Comparison of ENCODE assay signal across 10 cellular contexts in genomic region chr11:128412847-128413791, GRCh38.
DNase-seq lines count a peak whose midpoint lies in the region; ATAC-seq, FAIRE-seq and TF ChIP-seq lines count a peak whose summit lies in the region.
"Had no signal": no experiment of that assay in that cellular context is flagged by ENCODE, and none has a peak within 500 bp of the region (broad histone marks: within the 10 kb centered on the region; RNA-seq: fewer than 3 reads in every experiment).

No MANE protein-coding gene starts in this region.

- no peaks in the 10 kb centered on the region for H3K27me3 ChIP-seq in KMS-11 (ENCODE audit: insufficient read depth, low read depth)
- H3K27me3 ChIP-seq: neutrophil had no signal

- peaks cover 13% of the 10 kb centered on the region for H3K4me1 ChIP-seq in A549
- H3K4me1 ChIP-seq in KMS-11 (ENCODE audit: low read depth, poor library complexity, severe bottlenecking), result peaks cover 91% of the 10 kb centered on the region

- no peak for FAIRE-seq in A549 (lab: Jason Lieb, UNC)

- CTCF ChIA-PET in A549 (lab: Yijun Ruan, JAX), result no interaction called here

- H3K4me3 ChIP-seq in A549 (no peak overlapping the region), KMS-11 (IDR thresholded peaks at IDR 0.05; ENCODE audit: insufficient read depth, low read depth, low read length) (no peak overlapping the region)

- 46% methylated on average over 4 of the region's 4 CpGs for whole genome bisulfite sequencing in A549 (ENCODE audit: missing lambda C conversion rate)

- TF ChIP-seq CTCF in A549 (IDR thresholded peaks at IDR 0.05) (no peak), KMS-11 (conservative IDR thresholded peaks at IDR 0.05; ENCODE audit: low read depth, low read length) (no peak)

- TF ChIP-seq POLR2A in A549 (IDR thresholded peaks at IDR 0.05; ENCODE audit: low read length), result no peak

- H3K9me3 ChIP-seq in A549, result no peaks in the 10 kb centered on the region
- H3K9me3 ChIP-seq: neutrophil had no signal

- H4K20me1 ChIP-seq in KMS-11 (ENCODE audit: insufficient read depth), result no peaks in the 10 kb centered on the region

- no peak for TF ChIP-seq RAD21 in A549 (conservative IDR thresholded peaks at IDR 0.05 in 1 of 2, IDR thresholded peaks at IDR 0.05 in 1 of 2)

- no peaks in the 10 kb centered on the region for H3K36me3 ChIP-seq in KMS-11 (ENCODE audit: insufficient read depth)
- H3K36me3 ChIP-seq: neutrophil had no signal

- no peak overlapping the region for H2AFZ ChIP-seq in KMS-11 (ENCODE audit: low read depth)

- H3K79me2 ChIP-seq in KMS-11 (ENCODE audit: insufficient read depth, low read depth), result no peaks in the 10 kb centered on the region

- ATAC-seq in A549 (no peak), GM18907 (IDR thresholded peaks at IDR 0.05; ENCODE audit: unreplicated experiment) (peak; percentile 83), HG02678 (IDR thresholded peaks at IDR 0.05; ENCODE audit: unreplicated experiment) (peak; percentile 81)

- H3K4me2 ChIP-seq in A549, result peak overlapping the region; percentile 46
- H3K4me2 ChIP-seq in KMS-11, result peak overlapping the region; percentile 56

- POLR2A ChIA-PET in A549 (lab: Yijun Ruan, JAX), result no interaction called here

- H3K9ac ChIP-seq in KMS-11, result no peak overlapping the region

- peak; percentile 3 to 6 for DNase-seq in A549 (ENCODE audit: low read depth in 1 of 2, low spot score in 1 of 2)
- no peak for DNase-seq in NOMO-1 treated with DMSO at 0.1 percent for 48 hours (lab: John Stamatoyannopoulos, UW; ENCODE audit: unreplicated experiment)
- DNase-seq in RPMI8226, result no peak
- no peak for DNase-seq in AG08396 (ENCODE audit: low spot score)
- no peak for DNase-seq in iPS-NIHi7 (ENCODE audit: extremely low spot score)
- DNase-seq: SHP77 treated with DMSO at 0.1 percent for 48 hours had no signal

- H3K27ac ChIP-seq in A549, result no peak overlapping the region
- peak overlapping the region; percentile 48 for H3K27ac ChIP-seq in KMS-11
- H3K27ac ChIP-seq: neutrophil had no signal

- TF ChIP-seq EP300 in A549 (IDR thresholded peaks at IDR 0.05), result no peak

TF ChIP-seq in A549, 52 proteins besides CTCF, POLR2A, EP300 and RAD21:
- TF ChIP-seq, protein P1, sequence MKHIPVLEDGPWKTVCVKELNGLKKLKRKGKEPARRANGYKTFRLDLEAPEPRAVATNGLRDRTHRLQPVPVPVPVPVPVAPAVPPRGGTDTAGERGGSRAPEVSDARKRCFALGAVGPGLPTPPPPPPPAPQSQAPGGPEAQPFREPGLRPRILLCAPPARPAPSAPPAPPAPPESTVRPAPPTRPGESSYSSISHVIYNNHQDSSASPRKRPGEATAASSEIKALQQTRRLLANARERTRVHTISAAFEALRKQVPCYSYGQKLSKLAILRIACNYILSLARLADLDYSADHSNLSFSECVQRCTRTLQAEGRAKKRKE (CRISPR knock-in tag; IDR thresholded peaks at IDR 0.05; ENCODE audit: low read depth), result no peak
- no peak for TF ChIP-seq FOSL2 (IDR thresholded peaks at IDR 0.05)
- TF ChIP-seq FOSL2 (CRISPR knock-in tag; IDR thresholded peaks at IDR 0.05), result peak; percentile 23; the same call in 1 of the 2 replicates
- no peak for TF ChIP-seq TFCP2L1 (CRISPR knock-in tag; IDR thresholded peaks at IDR 0.05)

Comparison
In these comparisons a context has a peak if more than half of its experiments do, and no peak if none do; other contexts are left out.
1. ATAC-seq: peak in GM18907 (single experiment) and HG02678 (single experiment); none in A549 (0 of 2).
2. DNase-seq: peak in A549 (2 of 2); none in NOMO-1 treated with DMSO at 0.1 percent for 48 hours (single experiment), RPMI8226 (single experiment), AG08396 (single experiment) and iPS-NIHi7 (single experiment).